16 cellular contexts compared by ENCODE assay signal in the genomic region with DNA sequence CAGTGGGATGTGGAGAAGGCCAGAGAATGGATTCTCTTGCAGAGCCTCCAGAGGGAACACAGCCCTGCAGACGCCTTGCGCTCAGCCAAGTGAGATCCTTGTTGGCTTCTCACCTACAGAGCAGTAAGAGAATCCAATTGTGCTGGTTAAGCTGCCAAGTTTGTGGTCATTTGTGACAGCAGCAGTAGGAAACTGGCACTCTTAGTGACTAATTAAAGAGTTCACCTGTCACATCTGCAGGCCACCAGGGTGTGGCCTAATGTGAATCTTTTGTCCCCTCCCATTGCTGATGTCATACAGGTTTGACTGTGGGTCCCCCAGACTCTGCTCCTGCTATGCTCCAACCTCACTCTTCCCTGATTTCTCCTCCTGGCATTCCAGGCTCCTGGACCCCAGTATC.
A peak's percentile ranks its signal among the peaks of the same experiment; 100 is the strongest.
DNase-seq lines count a peak whose midpoint lies in the region; ATAC-seq, FAIRE-seq and TF ChIP-seq lines count a peak whose summit lies in the region.
"Had no signal": no experiment of that assay in that cellular context is flagged by ENCODE, and none has a peak within 500 bp of the region (broad histone marks: within the 10 kb centered on the region; RNA-seq: fewer than 3 reads in every experiment).

No MANE protein-coding gene starts in this region.

- no peaks in the 10 kb centered on the region for H3K9me3 ChIP-seq in pancreas
- H3K9me3 ChIP-seq in SJCRH30 (replicated peaks): peaks cover 8% of the 10 kb centered on the region
- H3K9me3 ChIP-seq: BLaER1 had no signal

- H3K4me3 ChIP-seq in pancreas (no peak overlapping the region), SJCRH30 (no peak overlapping the region)
- H3K4me3 ChIP-seq: BLaER1 had no signal

- peaks cover 3% of the 10 kb centered on the region for H3K9me3 Mint-ChIP-seq in activated CD4-positive, alpha-beta T cell treated with anti-CD3 and anti-CD28 coated beads, Interleukin-2, amount 10 ng/mL, durations not matched to agents 24 days and 14 days
- H3K9me3 Mint-ChIP-seq: T-helper 1 cell treated with Interleukin-12 subunit alpha and Interleukin-12 subunit beta and Interleukin-4 antibody, amounts not matched to agents 30 μg/mL and 1 μg/mL, for 36 hours had no signal

- no peak for TF ChIP-seq POLR2A in GM12892 (IDR thresholded peaks at IDR 0.05; ENCODE audit: low read depth, low read length)

- intact Hi-C loops in pancreas (cut with DNase I): no loop called here
- intact Hi-C loops in activated CD4-positive, alpha-beta T cell treated with anti-CD3 and anti-CD28 coated beads, Interleukin-2, amount 10 ng/mL, durations not matched to agents 24 days and 14 days (cut with micrococcal nuclease): no loop called here

- no peak for FAIRE-seq in pancreas (lab: Jason Lieb, UNC)
- FAIRE-seq in GM12892 (lab: Jason Lieb, UNC): no peak

- no peaks in the 10 kb centered on the region for H3K4me1 Mint-ChIP-seq in activated CD4-positive, alpha-beta T cell treated with anti-CD3 and anti-CD28 coated beads, Interleukin-2, amount 10 ng/mL, durations not matched to agents 24 days and 14 days
- H3K4me1 Mint-ChIP-seq: CD8-positive, alpha-beta memory T cell had no signal

- H3K27ac ChIP-seq in pancreas (no peak overlapping the region), SJCRH30 (no peak overlapping the region)
- H3K27ac ChIP-seq: BLaER1 had no signal

- no peak overlapping the region for H3K4me3 Mint-ChIP-seq in activated CD4-positive, alpha-beta T cell treated with anti-CD3 and anti-CD28 coated beads, Interleukin-2, amount 10 ng/mL, durations not matched to agents 24 days and 14 days
- H3K4me3 Mint-ChIP-seq: CD8-positive, alpha-beta memory T cell; T-helper 1 cell treated with Interleukin-12 subunit alpha and Interleukin-12 subunit beta and Interleukin-4 antibody, amounts not matched to agents 30 μg/mL and 1 μg/mL, for 36 hours had no signal

- 79 to 87% methylated on average over 2 of the region's 2 CpGs for WGBS in pancreas, 2 donors

- H3K36me3 Mint-ChIP-seq in activated CD4-positive, alpha-beta T cell treated with anti-CD3 and anti-CD28 coated beads, Interleukin-2, amount 10 ng/mL, durations not matched to agents 24 days and 14 days (ENCODE audit: low read depth): no peaks in the 10 kb centered on the region
- H3K36me3 Mint-ChIP-seq: CD8-positive, alpha-beta memory T cell had no signal

- no peak overlapping the region for H3K27ac Mint-ChIP-seq in activated CD4-positive, alpha-beta T cell treated with anti-CD3 and anti-CD28 coated beads, Interleukin-2, amount 10 ng/mL, durations not matched to agents 24 days and 14 days
- H3K27ac Mint-ChIP-seq: CD8-positive, alpha-beta memory T cell; T-helper 1 cell treated with Interleukin-12 subunit alpha and Interleukin-12 subunit beta and Interleukin-4 antibody, amounts not matched to agents 30 μg/mL and 1 μg/mL, for 36 hours had no signal

- ATAC-seq in pancreas (peak in 3 of 4 donors; percentile 20 to 38 (median 35)), GM19452 (IDR thresholded peaks at IDR 0.05; ENCODE audit: unreplicated experiment) (no peak)
- ATAC-seq: HCT116, PC-3, SK-N-SH treated with all-trans-retinoic acid at 6 μM for 48 hours had no signal

- TF ChIP-seq CTCF in pancreas (IDR thresholded peaks at IDR 0.05): no peak

- no peaks in the 10 kb centered on the region for H3K27me3 Mint-ChIP-seq in activated CD4-positive, alpha-beta T cell treated with anti-CD3 and anti-CD28 coated beads, Interleukin-2, amount 10 ng/mL, durations not matched to agents 24 days and 14 days

- H3K36me3 ChIP-seq in pancreas: no peaks in the 10 kb centered on the region
- no peaks in the 10 kb centered on the region for H3K36me3 ChIP-seq in SJCRH30
- H3K36me3 ChIP-seq: BLaER1 had no signal

- no peaks in the 10 kb centered on the region for H3K4me1 ChIP-seq in pancreas
- H3K4me1 ChIP-seq in SJCRH30: peaks cover 20% of the 10 kb centered on the region
- H3K4me1 ChIP-seq: BLaER1 had no signal

- DNase-seq in DMS79 treated with DMSO at 0.1 percent for 48 hours (lab: John Stamatoyannopoulos, UW) (peak; percentile 26), NCI-H2029 treated with DMSO at 0.1 percent for 48 hours (lab: John Stamatoyannopoulos, UW) (peak; percentile 13), SW480 (ENCODE audit: low spot score) (peak; percentile 76), pancreas (no peak), SJCRH30 (no peak), GM12892 (ENCODE audit: insufficient read length) (no peak)
- DNase-seq in activated CD4-positive, alpha-beta T cell treated with anti-CD3 and anti-CD28 coated beads, Interleukin-2, amount 10 ng/mL, durations not matched to agents 24 days and 14 days: no peak
- DNase-seq: CD8-positive, alpha-beta memory T cell; NCI-H146; NK-92 treated with Interleukin-12 subunit alpha and Interleukin-12 subunit beta, amount 100 ng/mL, for 24 hours; PC-3 had no signal

- H3K27me3 ChIP-seq in pancreas: no peaks in the 10 kb centered on the region
- H3K27me3 ChIP-seq in SJCRH30: no peaks in the 10 kb centered on the region
- H3K27me3 ChIP-seq: BLaER1 had no signal

Comparison
In these comparisons a context has a peak if more than half of its experiments do, and no peak if none do; other contexts are left out.
1. DNase-seq: peak in DMS79 treated with DMSO at 0.1 percent for 48 hours (single experiment), NCI-H2029 treated with DMSO at 0.1 percent for 48 hours (single experiment) and SW480 (single experiment); none in pancreas (0 of 6), SJCRH30 (0 of 2), activated CD4-positive, alpha-beta T cell treated with anti-CD3 and anti-CD28 coated beads, Interleukin-2, amount 10 ng/mL, durations not matched to agents 24 days and 14 days (single experiment) and GM12892 (single experiment).